ENCODE assay signal across 34 cellular contexts in genomic region chr3:101100361-101101009, GRCh38.
"Had no signal": no experiment of that assay in that cellular context is flagged by ENCODE, and none has a peak within 500 bp of the region (broad histone marks: within the 10 kb centered on the region; RNA-seq: fewer than 3 reads in every experiment).

No MANE protein-coding gene starts in this region.

- ATAC-seq: activated naive CD4-positive, alpha-beta T cell treated with anti-CD3 and anti-CD28 coated beads, Interleukin-2, amount 50 U/mL, for 72 hours; activated naive CD8-positive, alpha-beta T cell treated with anti-CD3 and anti-CD28 coated beads, Interleukin-2, amount 50 U/mL, for 24 hours; activated T-cell treated with anti-CD3 and anti-CD28 coated beads, Interleukin-2, amount 50 U/mL, for 4 hours; activated T-cell treated with anti-CD3 and anti-CD28 coated beads, Interleukin-2, amount 50 U/mL, for 72 hours; activated T-helper 17 cell treated with anti-CD3 and anti-CD28 coated beads, Interleukin-2, amount 50 U/mL, for 72 hours; body of pancreas had no signal

- H3K27me3 ChIP-seq: adrenal gland, ascending aorta, body of pancreas, brain microvascular endothelial cell, breast epithelium, cardiac muscle cell had no signal

- H3K4me3 ChIP-seq: adrenal gland, ascending aorta, body of pancreas, breast epithelium, cardiac muscle cell had no signal

- FAIRE-seq: astrocyte, bronchial epithelial cell had no signal

- H3K36me3 ChIP-seq: adrenal gland, ascending aorta, brain microvascular endothelial cell, breast epithelium, cardiac muscle cell had no signal

- H3K9me3 ChIP-seq: adrenal gland, ascending aorta, body of pancreas, breast epithelium had no signal

- DNase-seq: activated effector memory CD4-positive, alpha-beta T cell treated with anti-CD3 and anti-CD28 coated beads, Interleukin-2, amount 50 U/mL, for 16 hours; activated effector memory CD4-positive, alpha-beta T cell treated with Interleukin-2 at 50 U/mL for 16 hours; activated gamma-delta T cell; activated gamma-delta T cell treated with Interleukin-2 at 50 U/mL for 16 hours; activated naive CD4-positive, alpha-beta T cell; activated naive CD4-positive, alpha-beta T cell treated with anti-CD3 and anti-CD28 coated beads for 36 hours; activated naive CD4-positive, alpha-beta T cell treated with anti-CD3 and anti-CD28 coated beads, Interleukin-2, amount 10 ng/mL, durations not matched to agents 7 days and 5 days; activated naive CD4-positive, alpha-beta T cell treated with anti-CD3 and anti-CD28 coated beads, Interleukin-2, amount 50 U/mL, for 16 hours; activated naive CD4-positive, alpha-beta T cell treated with Interleukin-2 at 50 U/mL for 16 hours; activated naive CD8-positive, alpha-beta T cell treated with anti-CD3 and anti-CD28 coated beads for 36 hours; activated naive CD8-positive, alpha-beta T cell treated with anti-CD3 and anti-CD28 coated beads, Interleukin-2, amount 10 ng/mL, durations not matched to agents 7 days and 5 days; activated naive CD8-positive, alpha-beta T cell treated with anti-CD3 and anti-CD28 coated beads, Interleukin-2, amount 50 U/mL, for 24 hours; activated T-cell treated with anti-CD3 and anti-CD28 coated beads, Interleukin-2, amount 50 U/mL, for 1 hour; activated T-cell treated with anti-CD3 and anti-CD28 coated beads, Interleukin-2, amount 50 U/mL, for 24 hours; activated T-cell treated with anti-CD3 and anti-CD28 coated beads, Interleukin-2, amount 50 U/mL, for 4 hours; activated T-cell treated with anti-CD3 and anti-CD28 coated beads, Interleukin-2, amount 50 U/mL, for 48 hours; activated T-cell treated with anti-CD3 and anti-CD28 coated beads, Interleukin-2, amount 50 U/mL, for 72 hours; adrenal gland; amniotic stem cell; amygdala; anterior cingulate cortex; aorta; body of pancreas; brain microvascular endothelial cell; caudate nucleus; central memory CD4-positive, alpha-beta T cell; cerebellar nuclear complex had no signal

- H3K27ac ChIP-seq: adrenal gland, ascending aorta, body of pancreas, brain microvascular endothelial cell, breast epithelium, cardiac muscle cell had no signal

- H3K4me1 ChIP-seq: adrenal gland, body of pancreas, breast epithelium had no signal
